Comparison of ENCODE assay signal across 24 cellular contexts in the genomic region with DNA sequence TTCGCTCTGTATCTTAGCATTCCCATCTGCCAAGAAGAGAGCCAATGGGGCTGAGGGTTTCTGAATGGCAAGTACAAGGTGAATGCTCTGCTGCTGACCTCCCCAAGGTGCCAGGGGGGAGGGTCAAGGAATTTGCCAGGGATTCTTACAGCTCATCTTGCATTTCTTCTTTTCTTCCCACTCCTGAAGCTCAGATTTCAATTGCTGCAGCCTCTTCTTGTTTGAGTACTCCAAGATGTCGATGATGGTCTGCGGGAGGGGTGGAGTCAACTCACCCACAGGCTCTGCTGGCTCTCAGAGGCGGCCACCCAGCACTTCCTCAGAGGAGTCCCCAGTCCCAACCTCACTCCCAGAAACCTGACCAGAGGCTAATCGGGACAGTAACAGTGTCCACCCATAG. TPM values are rescaled to one million over a fixed set of nuclear protein-coding genes. Genes with fewer than 3 reads are reported as not detected.
"Had no signal": no experiment of that assay in that cellular context is flagged by ENCODE, and none has a peak within 500 bp of the region (broad histone marks: within the 10 kb centered on the region; RNA-seq: fewer than 3 reads in every experiment).

No MANE protein-coding gene starts in this region.

- FAIRE-seq: astrocyte had no signal

- H3K9me3 Mint-ChIP-seq: activated CD4-positive, alpha-beta T cell treated with anti-CD3 and anti-CD28 coated beads, Interleukin-2, amount 10 ng/mL, durations not matched to agents 7 days and 5 days; activated naive CD4-positive, alpha-beta T cell treated with anti-CD3 and anti-CD28 coated beads, Interleukin-2, amount 50 U/mL, for 72 hours; activated T-cell treated with anti-CD3 and anti-CD28 coated beads, Interleukin-2, amount 50 U/mL, for 72 hours; immature natural killer cell; natural killer cell treated with Interleukin-12 subunit alpha and Interleukin-12 subunit beta and Interleukin-15 and Interleukin-18, amount 100 ng/mL, for 72 hours; type B pancreatic cell had no signal

- H3K4me1 ChIP-seq: adrenal gland, lower lobe of right lung, stomach had no signal

- ATAC-seq: activated CD8-positive, alpha-beta T cell treated with anti-CD3 and anti-CD28 coated beads, Interleukin-2, amount 10 ng/mL, durations not matched to agents 7 days and 5 days; activated naive CD4-positive, alpha-beta T cell treated with anti-CD3 and anti-CD28 coated beads, Interleukin-2, amount 50 U/mL, for 72 hours; activated T-cell treated with anti-CD3 and anti-CD28 coated beads, Interleukin-2, amount 50 U/mL, for 72 hours; lower lobe of right lung; natural killer cell treated with Interleukin-12 subunit alpha and Interleukin-12 subunit beta and Interleukin-15 and Interleukin-18, amount 100 ng/mL, for 72 hours had no signal

- H3K4me3 ChIP-seq: adrenal gland, lower lobe of right lung, stomach had no signal

- H3K27ac Mint-ChIP-seq: activated CD4-positive, alpha-beta T cell treated with anti-CD3 and anti-CD28 coated beads, Interleukin-2, amount 10 ng/mL, durations not matched to agents 7 days and 5 days; activated CD8-positive, alpha-beta T cell treated with anti-CD3 and anti-CD28 coated beads, Interleukin-2, amount 10 ng/mL, durations not matched to agents 7 days and 5 days; activated T-cell treated with anti-CD3 and anti-CD28 coated beads, Interleukin-2, amount 50 U/mL, for 72 hours; dendritic cell treated with granulocyte-macrophage colony-stimulating factor and Interleukin-4, amounts not matched to agents 40 ng/mL and 50 ng/mL, for 4 days; mesothelial cell of epicardium; natural killer cell treated with Interleukin-12 subunit alpha and Interleukin-12 subunit beta and Interleukin-15 and Interleukin-18, amount 100 ng/mL, for 72 hours; type B pancreatic cell had no signal

- H3K27me3 Mint-ChIP-seq: activated CD4-positive, alpha-beta T cell treated with anti-CD3 and anti-CD28 coated beads, Interleukin-2, amount 10 ng/mL, durations not matched to agents 7 days and 5 days; dendritic cell treated with granulocyte-macrophage colony-stimulating factor and Interleukin-4, amounts not matched to agents 40 ng/mL and 50 ng/mL, for 4 days; natural killer cell treated with Interleukin-12 subunit alpha and Interleukin-12 subunit beta and Interleukin-15 and Interleukin-18, amount 100 ng/mL, for 72 hours; type B pancreatic cell had no signal

- H3K27ac ChIP-seq: adrenal gland, lower lobe of right lung, stomach had no signal

- DNase-seq: activated CD4-positive, alpha-beta T cell treated with anti-CD3 and anti-CD28 coated beads, Interleukin-2, amount 10 ng/mL, durations not matched to agents 7 days and 5 days; activated CD8-positive, alpha-beta memory T cell treated with anti-CD3 and anti-CD28 coated beads, Interleukin-2, amount 50 U/mL, for 4 hours; activated CD8-positive, alpha-beta T cell treated with anti-CD3 and anti-CD28 coated beads, Interleukin-2, amount 10 ng/mL, durations not matched to agents 7 days and 5 days; activated gamma-delta T cell; activated T-cell treated with anti-CD3 and anti-CD28 coated beads, Interleukin-2, amount 50 U/mL, for 72 hours; effector memory CD4-positive, alpha-beta T cell; immature natural killer cell; lower lobe of right lung; stimulated activated CD4-positive, alpha-beta T cell treated with anti-CD3 and anti-CD28 coated beads, Interleukin-2, amount 100 ng/mL, for 48 hours; stomach; T-helper 9 cell had no signal

- H3K4me3 Mint-ChIP-seq: activated CD4-positive, alpha-beta T cell treated with anti-CD3 and anti-CD28 coated beads, Interleukin-2, amount 10 ng/mL, durations not matched to agents 7 days and 5 days; mesothelial cell of epicardium; natural killer cell treated with Interleukin-12 subunit alpha and Interleukin-12 subunit beta and Interleukin-15 and Interleukin-18, amount 100 ng/mL, for 72 hours; type B pancreatic cell had no signal

- H3K4me1 Mint-ChIP-seq: activated CD4-positive, alpha-beta T cell treated with anti-CD3 and anti-CD28 coated beads, Interleukin-2, amount 10 ng/mL, durations not matched to agents 7 days and 5 days had no signal

- H3K36me3 ChIP-seq: adrenal gland had no signal

- H3K27me3 ChIP-seq: adrenal gland, stomach had no signal

- H3K9me3 ChIP-seq: adrenal gland, lower lobe of right lung, stomach had no signal

- H3K36me3 Mint-ChIP-seq: natural killer cell treated with Interleukin-12 subunit alpha and Interleukin-12 subunit beta and Interleukin-15 and Interleukin-18, amount 100 ng/mL, for 72 hours had no signal

RNA-seq across cellular contexts. Expression of a gene that starts 20.7 kb away (rescaled TPM):
- total RNA-seq: activated CD4-positive, alpha-beta T cell treated with anti-CD3 and anti-CD28 coated beads, Interleukin-2, amount 10 ng/mL, durations not matched to agents 7 days and 5 days; activated CD8-positive, alpha-beta T cell treated with anti-CD3 and anti-CD28 coated beads, Interleukin-2, amount 10 ng/mL, durations not matched to agents 7 days and 5 days; activated naive CD4-positive, alpha-beta T cell treated with anti-CD3 and anti-CD28 coated beads, Interleukin-2, amount 50 U/mL, for 72 hours; activated T-cell treated with anti-CD3 and anti-CD28 coated beads, Interleukin-2, amount 50 U/mL, for 72 hours; adrenal gland; astrocyte; bronchial epithelial cell; chondrocyte; glomerular endothelial cell; lower lobe of right lung; mesothelial cell of epicardium; natural killer cell treated with Interleukin-12 subunit alpha and Interleukin-12 subunit beta and Interleukin-15 and Interleukin-18, amount 100 ng/mL, for 72 hours; posterior vena cava; skeletal muscle tissue; stomach; temporal lobe had no signal
- polyA plus RNA-seq: immature natural killer cell, stomach had no signal

RNA-seq across cellular contexts. Expression of a gene that starts 51.1 kb away (rescaled TPM):
- total RNA-seq: activated CD4-positive, alpha-beta T cell treated with anti-CD3 and anti-CD28 coated beads, Interleukin-2, amount 10 ng/mL, durations not matched to agents 7 days and 5 days; activated CD8-positive, alpha-beta T cell treated with anti-CD3 and anti-CD28 coated beads, Interleukin-2, amount 10 ng/mL, durations not matched to agents 7 days and 5 days; activated naive CD4-positive, alpha-beta T cell treated with anti-CD3 and anti-CD28 coated beads, Interleukin-2, amount 50 U/mL, for 72 hours; activated T-cell treated with anti-CD3 and anti-CD28 coated beads, Interleukin-2, amount 50 U/mL, for 72 hours; adrenal gland; astrocyte; bronchial epithelial cell; chondrocyte; glomerular endothelial cell; lower lobe of right lung; mesothelial cell of epicardium; natural killer cell treated with Interleukin-12 subunit alpha and Interleukin-12 subunit beta and Interleukin-15 and Interleukin-18, amount 100 ng/mL, for 72 hours; posterior vena cava; skeletal muscle tissue; stomach; temporal lobe had no signal
- polyA plus RNA-seq: adrenal gland, immature natural killer cell, stomach had no signal
